Comparison of ENCODE assay signal across 22 cellular contexts in the genomic region with DNA sequence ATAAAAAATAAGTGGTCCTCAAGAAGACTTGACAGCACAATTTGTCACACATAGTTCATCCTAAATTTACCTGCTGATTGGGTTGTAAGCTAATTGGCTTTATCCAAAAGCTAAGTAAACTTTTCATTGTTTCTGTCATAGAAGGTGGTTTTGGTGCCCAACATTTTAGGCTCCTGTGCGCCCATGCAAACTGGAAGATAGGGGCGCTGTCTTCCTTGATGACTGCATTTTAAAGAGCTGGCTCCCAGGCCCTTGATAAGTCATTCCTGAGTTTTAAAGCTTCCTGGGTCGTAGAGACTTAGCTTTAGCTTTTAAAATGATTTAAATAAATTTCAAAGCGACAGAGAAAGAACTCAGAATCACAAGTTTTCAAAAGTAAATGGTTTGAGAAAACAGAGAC.
DNase-seq lines count a peak whose midpoint lies in the region; ATAC-seq and TF ChIP-seq lines count a peak whose summit lies in the region.
"Had no signal": no experiment of that assay in that cellular context is flagged by ENCODE, and none has a peak within 500 bp of the region (broad histone marks: within the 10 kb centered on the region; RNA-seq: fewer than 3 reads in every experiment).

No MANE protein-coding gene starts in this region.

- H3K9me3 Mint-ChIP-seq in chondrocyte (ENCODE audit: low read depth), result no peaks in the 10 kb centered on the region
- H3K9me3 Mint-ChIP-seq in natural killer cell treated with Interleukin-12 subunit alpha and Interleukin-12 subunit beta and Interleukin-15 and Interleukin-18, amount 100 ng/mL, for 72 hours, result peaks cover 20% of the 10 kb centered on the region

- H3K36me3 ChIP-seq in HCT116 (ENCODE audit: control insufficient read depth in 1 of 2, insufficient read depth in 2 of 2, low read length in 2 of 2), result no peaks in the 10 kb centered on the region
- no peaks in the 10 kb centered on the region for H3K36me3 ChIP-seq in mammary epithelial cell (ENCODE audit: insufficient read depth, low read length)
- H3K36me3 ChIP-seq: SJSA1 had no signal

- no peaks in the 10 kb centered on the region for H3K4me1 Mint-ChIP-seq in chondrocyte (ENCODE audit: low read depth)
- H3K4me1 Mint-ChIP-seq in natural killer cell treated with Interleukin-12 subunit alpha and Interleukin-12 subunit beta and Interleukin-15 and Interleukin-18, amount 100 ng/mL, for 72 hours (ENCODE audit: low read depth in 2 of 2), result no peaks in the 10 kb centered on the region

- no peak overlapping the region for H2AFZ ChIP-seq in HCT116 (ENCODE audit: low read depth, low read length, poor library complexity, severe bottlenecking)
- no peak overlapping the region for H2AFZ ChIP-seq in mammary epithelial cell (ENCODE audit: low read depth, low read length)

- H3K27me3 ChIP-seq in HCT116 (ENCODE audit: insufficient read depth, low read length), result no peaks in the 10 kb centered on the region
- H3K27me3 ChIP-seq in mammary epithelial cell (ENCODE audit: insufficient read depth, low read length), result no peaks in the 10 kb centered on the region
- H3K27me3 ChIP-seq: SJSA1 had no signal

- ATAC-seq in HCT116 (no peak), HG03159 (IDR thresholded peaks at IDR 0.05; ENCODE audit: unreplicated experiment) (no peak)
- no peak for ATAC-seq in natural killer cell treated with Interleukin-12 subunit alpha and Interleukin-12 subunit beta and Interleukin-15 and Interleukin-18, amount 100 ng/mL, for 72 hours
- ATAC-seq in activated CD4-positive, CD25-positive, alpha-beta regulatory T cell treated with anti-CD3 and anti-CD28 coated beads, Interleukin-2, amount 50 U/mL, for 24 hours, result no peak
- ATAC-seq: CD8-positive, alpha-beta T cell had no signal

- H3K27me3 Mint-ChIP-seq in chondrocyte (ENCODE audit: low read depth), result no peaks in the 10 kb centered on the region
- H3K27me3 Mint-ChIP-seq in natural killer cell treated with Interleukin-12 subunit alpha and Interleukin-12 subunit beta and Interleukin-15 and Interleukin-18, amount 100 ng/mL, for 72 hours, result no peaks in the 10 kb centered on the region

- DNase-seq in HCT116 (ENCODE audit: low read depth, low spot score), result no peak
- DNase-seq in chondrocyte (ENCODE audit: low spot score), result no peak
- peak; percentile 25 for DNase-seq in iPS-NIHi7 (ENCODE audit: extremely low spot score)
- no peak for DNase-seq in mammary epithelial cell
- DNase-seq in natural killer cell treated with Interleukin-12 subunit alpha and Interleukin-12 subunit beta and Interleukin-15 and Interleukin-18, amount 100 ng/mL, for 72 hours (ENCODE audit: low spot score), result no peak
- DNase-seq: AML-193; C1 segment of cervical spinal cord; Caco-2; CD8-positive, alpha-beta T cell; GF-D8; GOT3; NCI-H1092; NCI-H1417 treated with DMSO at 0.1 percent for 48 hours; NCI-H1694 treated with DMSO at 0.1 percent for 48 hours; NCI-H2081; NCI-H2227 treated with DMSO at 0.1 percent for 48 hours; NCI-H69; Right ventricle myocardium superior had no signal

- no peaks in the 10 kb centered on the region for H3K36me3 Mint-ChIP-seq in chondrocyte (ENCODE audit: low read depth)
- no peaks in the 10 kb centered on the region for H3K36me3 Mint-ChIP-seq in natural killer cell treated with Interleukin-12 subunit alpha and Interleukin-12 subunit beta and Interleukin-15 and Interleukin-18, amount 100 ng/mL, for 72 hours
- H3K36me3 Mint-ChIP-seq: CD8-positive, alpha-beta T cell had no signal

- H3K4me3 Mint-ChIP-seq in chondrocyte (ENCODE audit: unreplicated experiment), result no peak overlapping the region
- H3K4me3 Mint-ChIP-seq in natural killer cell treated with Interleukin-12 subunit alpha and Interleukin-12 subunit beta and Interleukin-15 and Interleukin-18, amount 100 ng/mL, for 72 hours, result no peak overlapping the region
- H3K4me3 Mint-ChIP-seq: CD8-positive, alpha-beta T cell had no signal

- H3K9me3 ChIP-seq in HCT116 (ENCODE audit: control insufficient read depth in 1 of 2, insufficient read depth in 1 of 2, low read depth in 1 of 2, low read length in 2 of 2) (no peaks in the 10 kb centered on the region), mammary epithelial cell (replicated peaks; ENCODE audit: insufficient read depth, low read length) (no peaks in the 10 kb centered on the region)
- H3K9me3 ChIP-seq: Caco-2, SJSA1 had no signal

- dilution Hi-C loops in mammary epithelial cell (cut with HindIII; ENCODE audit: low sequenced_read_pairs), result no loop called here

- CTCF ChIA-PET in HCT116 (lab: Charles Lee), result no interaction called here
- CTCF ChIA-PET in mammary epithelial cell (lab: Charles Lee; ENCODE audit: low non-redundant PET), result no interaction called here

- H3K4me1 ChIP-seq in HCT116 (ENCODE audit: control insufficient read depth in 1 of 2, insufficient read depth in 2 of 2, low read length in 2 of 2), result no peaks in the 10 kb centered on the region
- H3K4me1 ChIP-seq in mammary epithelial cell (ENCODE audit: insufficient read depth, low read length), result no peaks in the 10 kb centered on the region
- H3K4me1 ChIP-seq: SJSA1 had no signal

- H4K20me1 ChIP-seq in HCT116 (ENCODE audit: insufficient read depth) (no peaks in the 10 kb centered on the region), mammary epithelial cell (ENCODE audit: insufficient read depth, low read length) (no peaks in the 10 kb centered on the region)

- no peaks in the 10 kb centered on the region for H3K9me2 ChIP-seq in HCT116 (ENCODE audit: insufficient read depth)

- RAD21 ChIA-PET in HCT116 (lab: Charles Lee; ENCODE audit: low non-redundant PET in 1 of 2, low total read pairs in 2 of 2, uncharacterized antibody in 2 of 2, unreplicated experiment in 2 of 2), result no interaction called here

- POLR2A ChIA-PET in HCT116 (lab: Charles Lee), result no interaction called here

- no peak overlapping the region for H3K9ac ChIP-seq in HCT116 (ENCODE audit: low read length)
- H3K9ac ChIP-seq in mammary epithelial cell (ENCODE audit: insufficient read depth, low read length), result no peak overlapping the region

- BruUV-seq in HCT116 (replicated peaks; lab: Mats Ljungman, UMichigan), result no TSS peak
- BruUV-seq in mammary epithelial cell (replicated peaks; lab: Mats Ljungman, UMichigan), result no TSS peak

- H3K79me2 ChIP-seq in HCT116 (ENCODE audit: insufficient read depth, low read length), result no peaks in the 10 kb centered on the region
- no peaks in the 10 kb centered on the region for H3K79me2 ChIP-seq in mammary epithelial cell (ENCODE audit: insufficient read depth, low read length)

- in situ Hi-C loops in mammary epithelial cell (cut with MboI; ENCODE audit: low sequenced_read_pairs in 2 of 2), result no loop called here

- no peak overlapping the region for H3K27ac ChIP-seq in C4-2B
- H3K27ac ChIP-seq in HCT116 (ENCODE audit: low read depth, low read length), result no peak overlapping the region
- no peak overlapping the region for H3K27ac ChIP-seq in mammary epithelial cell (ENCODE audit: insufficient read depth, low read depth, low read length)
- H3K27ac ChIP-seq: SJSA1 had no signal

- 62% methylated on average over 4 of the region's 4 CpGs for WGBS in mammary epithelial cell (ENCODE audit: low coverage, missing lambda C conversion rate)

- H3K4me3 ChIP-seq in HCT116 (replicated peaks in 1 of 2; ENCODE audit: low read depth in 1 of 2, low read length in 2 of 2) (no peak overlapping the region), mammary epithelial cell (replicated peaks in 1 of 3; ENCODE audit: insufficient read depth in 1 of 3, low read depth in 2 of 3, low read length in 3 of 3) (no peak overlapping the region)
- H3K4me3 ChIP-seq: SJSA1 had no signal

- H3K4me2 ChIP-seq in HCT116 (ENCODE audit: low read length) (no peak overlapping the region), mammary epithelial cell (ENCODE audit: insufficient read depth, low read depth, low read length) (no peak overlapping the region)

- peak; percentile 36 for TF ChIP-seq CTCF in C4-2B (conservative IDR thresholded peaks at IDR 0.05)
- TF ChIP-seq CTCF in HCT116 (IDR thresholded peaks at IDR 0.05 in 2 of 3, conservative IDR thresholded peaks at IDR 0.05 in 1 of 3; ENCODE audit: borderline replicate concordance in 1 of 3, insufficient read depth in 1 of 3, low read depth in 2 of 3, low read length in 2 of 3), result peak in 2 of 3 experiments; percentile 16 to 29; a peak in 2 of 6 replicates
- peak; percentile 15 for TF ChIP-seq CTCF in chondrocyte (IDR thresholded peaks at IDR 0.05)
- TF ChIP-seq CTCF in mammary epithelial cell (conservative IDR thresholded peaks at IDR 0.05 in 1 of 2, IDR thresholded peaks at IDR 0.05 in 1 of 2; ENCODE audit: extremely low read depth in 1 of 2, insufficient read depth in 1 of 2, low read depth in 1 of 2, low read length in 2 of 2), result no peak

- TF ChIP-seq POLR2A in HCT116 (IDR thresholded peaks at IDR 0.05; ENCODE audit: borderline replicate concordance, extremely low read depth, insufficient read depth, insufficient read length), result no peak

- intact Hi-C loops in HCT116 (cut with micrococcal nuclease), result no loop called here
- intact Hi-C loops in mammary epithelial cell (cut with micrococcal nuclease), result no loop called here

- TF ChIP-seq RAD21 in HCT116 (IDR thresholded peaks at IDR 0.05; ENCODE audit: low read depth), result no peak

- H3K27ac Mint-ChIP-seq in chondrocyte (ENCODE audit: unreplicated experiment), result no peak overlapping the region
- no peak overlapping the region for H3K27ac Mint-ChIP-seq in natural killer cell treated with Interleukin-12 subunit alpha and Interleukin-12 subunit beta and Interleukin-15 and Interleukin-18, amount 100 ng/mL, for 72 hours
- H3K27ac Mint-ChIP-seq: CD8-positive, alpha-beta T cell had no signal

TF ChIP-seq in HCT116, 20 proteins besides CTCF, POLR2A, EP300 and RAD21 (continues in another document):
- TF ChIP-seq ZFX (IDR thresholded peaks at IDR 0.05) (no peak), EZH2phosphoT487 (IDR thresholded peaks at IDR 0.05; ENCODE audit: borderline replicate concordance) (no peak), YY1 (IDR thresholded peaks at IDR 0.05; ENCODE audit: extremely low read depth, insufficient replicate concordance, low read depth, low read length) (no peak), SP1 (IDR thresholded peaks at IDR 0.05; ENCODE audit: low read depth) (no peak)

Comparison
In these comparisons a context has a peak if more than half of its experiments do, and no peak if none do; other contexts are left out.
1. CTCF ChIP-seq: peak in C4-2B (single experiment), HCT116 (2 of 3) and chondrocyte (single experiment); none in mammary epithelial cell (0 of 2).